Comparison of ENCODE assay signal across 1 cellular context in the genomic region with DNA sequence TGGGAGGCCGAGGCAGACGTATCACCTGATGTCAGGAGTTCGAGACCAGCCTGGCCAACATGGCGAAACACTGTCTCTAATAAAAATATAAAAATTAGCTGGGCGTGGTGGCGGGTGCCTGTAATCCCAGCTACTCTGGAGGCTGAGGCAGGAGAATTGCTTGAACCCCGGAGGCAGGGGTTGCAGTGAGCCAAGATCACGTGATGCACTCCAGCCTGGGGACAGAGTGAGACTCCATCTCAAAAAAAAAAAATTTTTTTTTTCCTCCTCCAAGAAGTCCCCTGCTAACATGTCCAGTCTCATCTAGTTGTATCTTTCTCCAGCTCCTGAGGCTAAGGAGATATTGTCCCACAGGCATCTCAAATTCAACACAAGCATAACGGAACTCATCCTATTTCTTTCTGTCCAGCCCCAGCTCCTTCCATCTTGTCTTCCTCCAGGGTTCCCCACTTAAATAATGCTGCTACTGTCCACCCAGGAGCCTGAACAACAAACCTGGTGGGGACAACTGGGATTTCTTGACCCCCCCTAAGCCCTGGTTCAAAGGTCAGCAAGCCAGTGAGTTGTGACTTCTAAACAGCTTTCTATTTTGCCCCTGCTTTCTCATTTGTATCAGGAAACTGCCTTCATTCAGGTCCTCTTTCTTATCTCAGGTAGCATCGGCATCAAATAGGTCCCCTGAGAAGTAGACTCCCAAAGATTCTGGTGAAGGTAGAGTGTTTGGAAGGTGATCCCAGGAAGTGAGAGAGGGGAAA.
TF ChIP-seq lines count a peak whose summit lies in the region.

No MANE protein-coding gene starts in this region.

TF ChIP-seq in K562, 482 proteins besides CTCF, POLR2A, EP300 and RAD21 (continued from another document):
- TF ChIP-seq ZNF589 (CRISPR knock-in tag; IDR thresholded peaks at IDR 0.05; ENCODE audit: low read depth) (no peak), MTF1 (CRISPR knock-in tag; IDR thresholded peaks at IDR 0.05; ENCODE audit: borderline replicate concordance) (no peak), SIX5 (IDR thresholded peaks at IDR 0.05; ENCODE audit: borderline replicate concordance in 1 of 2, insufficient read depth in 1 of 2, low read depth in 1 of 2, low read length in 2 of 2) (no peak), BHLHE40 (IDR thresholded peaks at IDR 0.05; ENCODE audit: low read length) (no peak), NR2C2 (CRISPR knock-in tag; IDR thresholded peaks at IDR 0.05) (no peak), NR2C2 (tag; IDR thresholded peaks at IDR 0.05) (peak; percentile 61), ZNF217 (CRISPR knock-in tag; IDR thresholded peaks at IDR 0.05) (no peak), ZBED1 (IDR thresholded peaks at IDR 0.05) (no peak), HNRNPLL (IDR thresholded peaks at IDR 0.05; ENCODE audit: low read depth, low read length, poor library complexity, severe bottlenecking) (no peak), XRCC3 (IDR thresholded peaks at IDR 0.05) (no peak), ZKSCAN1 (IDR thresholded peaks at IDR 0.05; ENCODE audit: low read depth, low read length) (no peak), CEBPG (CRISPR knock-in tag; IDR thresholded peaks at IDR 0.05) (no peak), CEBPG (tag; conservative IDR thresholded peaks at IDR 0.05 in 1 of 2, IDR thresholded peaks at IDR 0.05 in 1 of 2) (no peak), ZNF133 (CRISPR knock-in tag; IDR thresholded peaks at IDR 0.05) (no peak), HDAC6 (IDR thresholded peaks at IDR 0.05; ENCODE audit: low read depth, low read length) (no peak), SMAD2 (IDR thresholded peaks at IDR 0.05; ENCODE audit: low read depth, low read length) (no peak), PHB (CRISPR knock-in tag; IDR thresholded peaks at IDR 0.05) (no peak), ZNF551 (CRISPR knock-in tag; IDR thresholded peaks at IDR 0.05) (no peak), ZKSCAN8 (CRISPR knock-in tag; IDR thresholded peaks at IDR 0.05) (no peak), NONO (IDR thresholded peaks at IDR 0.05; ENCODE audit: low read depth in 2 of 2, low read length in 1 of 2) (no peak), TAF9B (IDR thresholded peaks at IDR 0.05; ENCODE audit: partially characterized antibody) (no peak), RFX5 (IDR thresholded peaks at IDR 0.05; ENCODE audit: low read depth, low read length) (no peak), TEAD2 (tag; IDR thresholded peaks at IDR 0.05) (no peak), NR2C1 (IDR thresholded peaks at IDR 0.05) (no peak), NR2C1 (tag; IDR thresholded peaks at IDR 0.05) (peak; percentile 64; the same call in 1 of the 2 replicates), ZNF785 (CRISPR knock-in tag; IDR thresholded peaks at IDR 0.05) (no peak), RAD51 (IDR thresholded peaks at IDR 0.05; ENCODE audit: borderline replicate concordance, low read depth) (peak; percentile 65; the same call in 1 of the 2 replicates), ZNF431 (CRISPR knock-in tag; IDR thresholded peaks at IDR 0.05) (no peak), ZNF695 (CRISPR knock-in tag; IDR thresholded peaks at IDR 0.05) (no peak), TCF3 (CRISPR knock-in tag; IDR thresholded peaks at IDR 0.05) (no peak), CBFB (CRISPR knock-in tag; IDR thresholded peaks at IDR 0.05) (no peak), PTTG1 (tag; IDR thresholded peaks at IDR 0.05; ENCODE audit: low read depth) (no peak), MEF2A (IDR thresholded peaks at IDR 0.05; ENCODE audit: control insufficient read depth, low read depth, low read length) (no peak), XRCC5 (IDR thresholded peaks at IDR 0.05; ENCODE audit: low read depth, low read length) (no peak), NRF1 (conservative IDR thresholded peaks at IDR 0.05 in 1 of 2, IDR thresholded peaks at IDR 0.05 in 1 of 2) (no peak), SMARCE1 (IDR thresholded peaks at IDR 0.05) (no peak), ZNF143 (CRISPR knock-in tag; IDR thresholded peaks at IDR 0.05) (no peak)
- TF ChIP-seq, protein P1, sequence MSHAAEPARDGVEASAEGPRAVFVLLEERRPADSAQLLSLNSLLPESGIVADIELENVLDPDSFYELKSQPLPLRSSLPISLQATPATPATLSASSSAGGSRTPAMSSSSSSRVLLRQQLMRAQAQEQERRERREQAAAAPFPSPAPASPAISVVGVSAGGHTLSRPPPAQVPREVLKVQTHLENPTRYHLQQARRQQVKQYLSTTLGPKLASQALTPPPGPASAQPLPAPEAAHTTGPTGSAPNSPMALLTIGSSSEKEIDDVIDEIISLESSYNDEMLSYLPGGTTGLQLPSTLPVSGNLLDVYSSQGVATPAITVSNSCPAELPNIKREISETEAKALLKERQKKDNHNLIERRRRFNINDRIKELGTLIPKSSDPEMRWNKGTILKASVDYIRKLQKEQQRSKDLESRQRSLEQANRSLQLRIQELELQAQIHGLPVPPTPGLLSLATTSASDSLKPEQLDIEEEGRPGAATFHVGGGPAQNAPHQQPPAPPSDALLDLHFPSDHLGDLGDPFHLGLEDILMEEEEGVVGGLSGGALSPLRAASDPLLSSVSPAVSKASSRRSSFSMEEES (CRISPR knock-in tag; IDR thresholded peaks at IDR 0.05) = peak; percentile 75
- TF ChIP-seq, protein P2, sequence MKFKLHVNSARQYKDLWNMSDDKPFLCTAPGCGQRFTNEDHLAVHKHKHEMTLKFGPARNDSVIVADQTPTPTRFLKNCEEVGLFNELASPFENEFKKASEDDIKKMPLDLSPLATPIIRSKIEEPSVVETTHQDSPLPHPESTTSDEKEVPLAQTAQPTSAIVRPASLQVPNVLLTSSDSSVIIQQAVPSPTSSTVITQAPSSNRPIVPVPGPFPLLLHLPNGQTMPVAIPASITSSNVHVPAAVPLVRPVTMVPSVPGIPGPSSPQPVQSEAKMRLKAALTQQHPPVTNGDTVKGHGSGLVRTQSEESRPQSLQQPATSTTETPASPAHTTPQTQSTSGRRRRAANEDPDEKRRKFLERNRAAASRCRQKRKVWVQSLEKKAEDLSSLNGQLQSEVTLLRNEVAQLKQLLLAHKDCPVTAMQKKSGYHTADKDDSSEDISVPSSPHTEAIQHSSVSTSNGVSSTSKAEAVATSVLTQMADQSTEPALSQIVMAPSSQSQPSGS (CRISPR knock-in tag; IDR thresholded peaks at IDR 0.05) = no peak
- TF ChIP-seq, protein P3, sequence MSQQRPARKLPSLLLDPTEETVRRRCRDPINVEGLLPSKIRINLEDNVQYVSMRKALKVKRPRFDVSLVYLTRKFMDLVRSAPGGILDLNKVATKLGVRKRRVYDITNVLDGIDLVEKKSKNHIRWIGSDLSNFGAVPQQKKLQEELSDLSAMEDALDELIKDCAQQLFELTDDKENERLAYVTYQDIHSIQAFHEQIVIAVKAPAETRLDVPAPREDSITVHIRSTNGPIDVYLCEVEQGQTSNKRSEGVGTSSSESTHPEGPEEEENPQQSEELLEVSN (IDR thresholded peaks at IDR 0.05; ENCODE audit: borderline replicate concordance in 1 of 2, extremely low read depth in 1 of 2, insufficient read depth in 1 of 2, insufficient read length in 1 of 2, low read depth in 1 of 2, low read length in 1 of 2, poor library complexity in 1 of 2, severe bottlenecking in 1 of 2) = no peak
- TF ChIP-seq, protein P4, sequence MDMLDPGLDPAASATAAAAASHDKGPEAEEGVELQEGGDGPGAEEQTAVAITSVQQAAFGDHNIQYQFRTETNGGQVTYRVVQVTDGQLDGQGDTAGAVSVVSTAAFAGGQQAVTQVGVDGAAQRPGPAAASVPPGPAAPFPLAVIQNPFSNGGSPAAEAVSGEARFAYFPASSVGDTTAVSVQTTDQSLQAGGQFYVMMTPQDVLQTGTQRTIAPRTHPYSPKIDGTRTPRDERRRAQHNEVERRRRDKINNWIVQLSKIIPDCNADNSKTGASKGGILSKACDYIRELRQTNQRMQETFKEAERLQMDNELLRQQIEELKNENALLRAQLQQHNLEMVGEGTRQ (CRISPR knock-in tag; IDR thresholded peaks at IDR 0.05) = peak; percentile 41; the same call in 1 of the 2 replicates
- TF ChIP-seq, protein P5, sequence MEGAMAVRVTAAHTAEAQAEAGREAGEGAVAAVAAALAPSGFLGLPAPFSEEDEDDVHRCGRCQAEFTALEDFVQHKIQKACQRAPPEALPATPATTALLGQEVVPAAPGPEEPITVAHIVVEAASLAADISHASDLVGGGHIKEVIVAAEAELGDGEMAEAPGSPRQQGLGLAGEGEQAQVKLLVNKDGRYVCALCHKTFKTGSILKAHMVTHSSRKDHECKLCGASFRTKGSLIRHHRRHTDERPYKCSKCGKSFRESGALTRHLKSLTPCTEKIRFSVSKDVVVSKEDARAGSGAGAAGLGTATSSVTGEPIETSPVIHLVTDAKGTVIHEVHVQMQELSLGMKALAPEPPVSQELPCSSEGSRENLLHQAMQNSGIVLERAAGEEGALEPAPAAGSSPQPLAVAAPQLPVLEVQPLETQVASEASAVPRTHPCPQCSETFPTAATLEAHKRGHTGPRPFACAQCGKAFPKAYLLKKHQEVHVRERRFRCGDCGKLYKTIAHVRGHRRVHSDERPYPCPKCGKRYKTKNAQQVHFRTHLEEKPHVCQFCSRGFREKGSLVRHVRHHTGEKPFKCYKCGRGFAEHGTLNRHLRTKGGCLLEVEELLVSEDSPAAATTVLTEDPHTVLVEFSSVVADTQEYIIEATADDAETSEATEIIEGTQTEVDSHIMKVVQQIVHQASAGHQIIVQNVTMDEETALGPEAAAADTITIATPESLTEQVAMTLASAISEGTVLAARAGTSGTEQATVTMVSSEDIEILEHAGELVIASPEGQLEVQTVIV (CRISPR knock-in tag; IDR thresholded peaks at IDR 0.05; ENCODE audit: borderline replicate concordance) = no peak
- TF ChIP-seq, protein P6, sequence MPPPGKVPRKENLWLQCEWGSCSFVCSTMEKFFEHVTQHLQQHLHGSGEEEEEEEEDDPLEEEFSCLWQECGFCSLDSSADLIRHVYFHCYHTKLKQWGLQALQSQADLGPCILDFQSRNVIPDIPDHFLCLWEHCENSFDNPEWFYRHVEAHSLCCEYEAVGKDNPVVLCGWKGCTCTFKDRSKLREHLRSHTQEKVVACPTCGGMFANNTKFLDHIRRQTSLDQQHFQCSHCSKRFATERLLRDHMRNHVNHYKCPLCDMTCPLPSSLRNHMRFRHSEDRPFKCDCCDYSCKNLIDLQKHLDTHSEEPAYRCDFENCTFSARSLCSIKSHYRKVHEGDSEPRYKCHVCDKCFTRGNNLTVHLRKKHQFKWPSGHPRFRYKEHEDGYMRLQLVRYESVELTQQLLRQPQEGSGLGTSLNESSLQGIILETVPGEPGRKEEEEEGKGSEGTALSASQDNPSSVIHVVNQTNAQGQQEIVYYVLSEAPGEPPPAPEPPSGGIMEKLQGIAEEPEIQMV (tag; conservative IDR thresholded peaks at IDR 0.05; ENCODE audit: low read depth) = peak; percentile 69
- TF ChIP-seq, protein P7, sequence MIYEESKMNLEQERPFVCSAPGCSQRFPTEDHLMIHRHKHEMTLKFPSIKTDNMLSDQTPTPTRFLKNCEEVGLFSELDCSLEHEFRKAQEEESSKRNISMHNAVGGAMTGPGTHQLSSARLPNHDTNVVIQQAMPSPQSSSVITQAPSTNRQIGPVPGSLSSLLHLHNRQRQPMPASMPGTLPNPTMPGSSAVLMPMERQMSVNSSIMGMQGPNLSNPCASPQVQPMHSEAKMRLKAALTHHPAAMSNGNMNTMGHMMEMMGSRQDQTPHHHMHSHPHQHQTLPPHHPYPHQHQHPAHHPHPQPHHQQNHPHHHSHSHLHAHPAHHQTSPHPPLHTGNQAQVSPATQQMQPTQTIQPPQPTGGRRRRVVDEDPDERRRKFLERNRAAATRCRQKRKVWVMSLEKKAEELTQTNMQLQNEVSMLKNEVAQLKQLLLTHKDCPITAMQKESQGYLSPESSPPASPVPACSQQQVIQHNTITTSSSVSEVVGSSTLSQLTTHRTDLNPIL (CRISPR knock-in tag; IDR thresholded peaks at IDR 0.05) = no peak
- TF ChIP-seq, protein P8, sequence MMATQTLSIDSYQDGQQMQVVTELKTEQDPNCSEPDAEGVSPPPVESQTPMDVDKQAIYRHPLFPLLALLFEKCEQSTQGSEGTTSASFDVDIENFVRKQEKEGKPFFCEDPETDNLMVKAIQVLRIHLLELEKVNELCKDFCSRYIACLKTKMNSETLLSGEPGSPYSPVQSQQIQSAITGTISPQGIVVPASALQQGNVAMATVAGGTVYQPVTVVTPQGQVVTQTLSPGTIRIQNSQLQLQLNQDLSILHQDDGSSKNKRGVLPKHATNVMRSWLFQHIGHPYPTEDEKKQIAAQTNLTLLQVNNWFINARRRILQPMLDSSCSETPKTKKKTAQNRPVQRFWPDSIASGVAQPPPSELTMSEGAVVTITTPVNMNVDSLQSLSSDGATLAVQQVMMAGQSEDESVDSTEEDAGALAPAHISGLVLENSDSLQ (IDR thresholded peaks at IDR 0.05) = no peak
